ENCODE assay signal across 12 cellular contexts in the genomic region with DNA sequence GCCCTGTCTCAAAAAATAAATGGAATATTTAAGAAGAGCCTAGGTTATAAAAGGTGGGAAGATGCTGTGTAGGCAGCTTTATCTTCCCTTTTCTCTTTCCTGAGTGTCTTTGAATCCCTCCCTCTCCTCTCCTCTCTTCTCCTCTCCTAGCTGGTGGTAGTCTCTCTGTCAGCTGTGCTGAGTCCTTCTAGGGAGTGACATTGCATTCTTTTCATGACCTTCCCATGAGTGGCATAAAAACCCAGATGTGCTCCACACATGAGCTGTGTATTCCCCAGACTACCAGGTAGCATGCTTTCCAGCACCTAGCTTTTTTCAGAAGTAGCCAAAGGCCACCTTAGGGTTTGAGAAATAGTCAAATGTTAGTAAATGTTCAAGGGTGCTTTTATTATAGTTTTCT.
"Had no signal": no experiment of that assay in that cellular context is flagged by ENCODE, and none has a peak within 500 bp of the region (broad histone marks: within the 10 kb centered on the region; RNA-seq: fewer than 3 reads in every experiment).

No MANE protein-coding gene starts in this region.

- H3K27ac ChIP-seq: left lung, ovary, tibial nerve had no signal

- DNase-seq: activated CD4-positive, alpha-beta T cell treated with anti-CD3 and anti-CD28 coated beads, Interleukin-2, amount 50 U/mL, for 48 hours; activated CD4-positive, CD25-positive, alpha-beta regulatory T cell treated with anti-CD3 and anti-CD28 coated beads, Interleukin-2, amount 50 U/mL, for 72 hours; activated gamma-delta T cell; activated T-cell treated with anti-CD3 and anti-CD28 coated beads, Interleukin-2, amount 50 U/mL, for 48 hours; foreskin melanocyte; islet precursor cell; left lung; ovary; stimulated activated CD4-positive, alpha-beta T cell treated with anti-CD3 and anti-CD28 coated beads, Interleukin-1b, Interleukin-23, amount 100 ng/mL, for 48 hours; stimulated activated naive B cell treated with anti-CD40 and anti-IgM and Interleukin-4, amounts not matched to agents 10 μg/mL and 1 μg/mL and 100 μg/mL, for 72 hours had no signal

- H3K27me3 ChIP-seq: left lung, ovary, tibial nerve had no signal

- H3K4me1 ChIP-seq: left lung had no signal

- ATAC-seq: left lung; stimulated activated naive B cell treated with anti-CD40 and anti-IgM and Interleukin-4, amounts not matched to agents 10 μg/mL and 1 μg/mL and 100 μg/mL, for 72 hours had no signal

- H3K36me3 ChIP-seq: left lung, ovary, tibial nerve had no signal

- H3K9me3 ChIP-seq: left lung, ovary, tibial nerve had no signal

- FAIRE-seq: colon had no signal

- H3K4me3 ChIP-seq: left lung, ovary, tibial nerve had no signal
